25 cellular contexts compared by ENCODE assay signal in genomic region chr1:95575291-95575690, GRCh38.
"Had no signal": no experiment of that assay in that cellular context is flagged by ENCODE, and none has a peak within 500 bp of the region (broad histone marks: within the 10 kb centered on the region; RNA-seq: fewer than 3 reads in every experiment).

No MANE protein-coding gene starts in this region.

- H3K4me1 ChIP-seq: stomach, suprapubic skin, testis, thyroid gland, tibial artery, transverse colon, upper lobe of left lung, upper lobe of right lung, uterus, vagina had no signal

- H3K27me3 ChIP-seq: stomach, suprapubic skin, testis, thyroid gland, tibial artery, transverse colon, upper lobe of left lung, upper lobe of right lung, uterus, vagina had no signal

- H3K4me3 ChIP-seq: stomach, suprapubic skin, testis, thoracic aorta, thyroid gland, tibial artery, transverse colon, upper lobe of left lung, upper lobe of right lung, uterus, vagina had no signal

- H3K36me3 ChIP-seq: stomach, suprapubic skin, thoracic aorta, thyroid gland, tibial artery, transverse colon, upper lobe of left lung, upper lobe of right lung, uterus, vagina had no signal

- ATAC-seq: stimulated activated effector memory CD8-positive, alpha-beta T cell treated with anti-CD3 and anti-CD28 coated beads, Interleukin-12 subunit alpha, Interleukin-12 subunit beta, amount 100 ng/mL, for 72 hours; stimulated activated memory B cell treated with anti-CD40 and anti-IgM and Interleukin-4, amounts not matched to agents 10 μg/mL and 1 μg/mL and 100 μg/mL, for 72 hours; stimulated activated naive B cell treated with anti-CD40 and anti-IgM and Interleukin-4, amounts not matched to agents 10 μg/mL and 1 μg/mL and 100 μg/mL, for 72 hours; stimulated activated naive CD8-positive, alpha-beta T cell treated with anti-CD3 and anti-CD28 coated beads, Interleukin-15, amount 100 ng/mL, for 72 hours; stimulated activated naive CD8-positive, alpha-beta T cell treated with anti-CD3 and anti-CD28 coated beads, Interleukin-15, Interleukin-2, amounts not matched to agents 100 U/mL and 50 U/mL, for 24 hours; upper lobe of right lung had no signal

- DNase-seq: stimulated activated CD4-positive, alpha-beta T cell treated with anti-CD3 and anti-CD28 coated beads, Interleukin-2, amount 100 ng/mL, for 48 hours; stimulated activated CD4-positive, alpha-beta T cell treated with anti-CD3 and anti-CD28 coated beads, Interleukin-4, amount 100 ng/mL, for 1 hour; stimulated activated CD4-positive, alpha-beta T cell treated with anti-CD3 and anti-CD28 coated beads, Interleukin-4, amount 100 ng/mL, for 24 hours; stimulated activated CD4-positive, alpha-beta T cell treated with anti-CD3 and anti-CD28 coated beads, Interleukin-4, amount 100 ng/mL, for 4 hours; stimulated activated CD8-positive, alpha-beta memory T cell treated with anti-CD3 and anti-CD28 coated beads, Interleukin-4, amount 100 ng/mL, for 48 hours; stimulated activated naive B cell treated with anti-CD40 and anti-IgM and Interleukin-4, amounts not matched to agents 10 μg/mL and 1 μg/mL and 100 μg/mL, for 72 hours; stimulated activated naive CD4-positive, alpha-beta T cell; stimulated activated naive CD4-positive, alpha-beta T cell treated with Interleukin-2 at 50 U/mL for 16 hours; stimulated activated naive CD8-positive, alpha-beta T cell treated with anti-CD3 and anti-CD28 coated beads, Interleukin-15, amount 100 ng/mL, for 72 hours; stimulated activated naive CD8-positive, alpha-beta T cell treated with anti-CD3 and anti-CD28 coated beads, Interleukin-15, Interleukin-2, amounts not matched to agents 100 U/mL and 50 U/mL, for 24 hours; stomach; substantia nigra; testis; thyroid gland; tibial artery; transverse colon; trophoblast cell; upper lobe of left lung; upper lobe of right lung; uterus had no signal

- H3K27ac ChIP-seq: stomach, suprapubic skin, testis, thoracic aorta, thyroid gland, tibial artery, transverse colon, upper lobe of left lung, upper lobe of right lung, uterus, vagina had no signal

- H3K9me3 ChIP-seq: stomach, suprapubic skin, testis, thoracic aorta, thyroid gland, tibial artery, transverse colon, upper lobe of left lung, upper lobe of right lung, uterus, vagina had no signal
